8 cellular contexts compared by ENCODE assay signal in the genomic region with DNA sequence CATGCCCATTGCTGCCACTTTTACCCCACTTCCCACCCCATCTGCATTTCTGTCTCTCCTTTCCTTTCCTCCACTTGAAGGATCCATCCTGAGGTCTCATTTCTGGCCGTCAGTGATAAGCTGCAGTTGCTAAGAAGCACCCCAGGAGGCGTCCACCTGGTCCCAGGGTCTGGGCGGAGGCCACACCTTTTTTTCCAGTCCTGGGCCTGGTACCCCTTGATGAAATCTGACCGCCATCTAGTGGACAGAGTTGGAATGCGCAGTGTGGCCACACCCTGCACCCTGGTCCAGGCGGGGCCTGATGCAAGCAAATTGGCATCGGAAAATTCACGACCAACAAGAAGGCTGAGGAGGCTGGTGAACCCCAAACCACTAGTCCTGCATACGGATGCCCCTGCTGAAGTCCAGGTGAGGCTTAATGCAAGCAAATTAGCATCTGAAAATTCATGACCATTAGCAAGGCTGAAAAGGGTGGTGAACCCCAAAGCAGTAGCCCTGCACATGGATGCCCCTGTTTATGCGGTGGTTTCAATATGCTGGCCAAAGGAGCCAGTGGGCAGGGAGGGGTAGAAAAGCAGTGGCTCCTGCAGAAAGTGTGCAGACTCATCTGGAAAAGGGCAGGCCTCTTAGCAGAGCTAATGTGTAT. TPM values are rescaled to one million over a fixed set of nuclear protein-coding genes. Genes with fewer than 3 reads are reported as not detected.
A peak's percentile ranks its signal among the peaks of the same experiment; 100 is the strongest.
DNase-seq lines count a peak whose midpoint lies in the region; ATAC-seq and FAIRE-seq lines count a peak whose summit lies in the region.

No MANE protein-coding gene starts in this region.

- intact Hi-C loops in posterior cingulate gyrus (cut with DNase I): no loop called here

- H3K4me1 Mint-ChIP-seq in activated T-helper 17 cell treated with anti-CD3 and anti-CD28 coated beads, Interleukin-2, amount 50 U/mL, for 72 hours: no peaks in the 10 kb centered on the region

- peak; percentile 53 for FAIRE-seq in urothelium cell line (lab: Jason Lieb, UNC)

- no peak overlapping the region for H3K27ac Mint-ChIP-seq in activated T-helper 17 cell treated with anti-CD3 and anti-CD28 coated beads, Interleukin-2, amount 50 U/mL, for 72 hours

- no peaks in the 10 kb centered on the region for H3K27me3 Mint-ChIP-seq in activated T-helper 17 cell treated with anti-CD3 and anti-CD28 coated beads, Interleukin-2, amount 50 U/mL, for 72 hours

- H3K36me3 Mint-ChIP-seq in activated T-helper 17 cell treated with anti-CD3 and anti-CD28 coated beads, Interleukin-2, amount 50 U/mL, for 72 hours (ENCODE audit: low read depth): no peaks in the 10 kb centered on the region

- in situ Hi-C loops in G401 (cut with HindIII; ENCODE audit: low sequenced_read_pairs): no loop called here

- peak; percentile 89 for DNase-seq in G401 (ENCODE audit: low spot score)
- DNase-seq in HuH-7.5 (ENCODE audit: low spot score): peak; percentile 59
- peak; percentile 80 for DNase-seq in RKO (ENCODE audit: low spot score)
- DNase-seq in foreskin melanocyte: peak; percentile 47
- peak; percentile 40 to 93 (median 65) for DNase-seq in posterior cingulate gyrus
- DNase-seq in urothelium cell line (ENCODE audit: low spot score): peak; percentile 84

- H3K9me3 Mint-ChIP-seq in activated T-helper 17 cell treated with anti-CD3 and anti-CD28 coated beads, Interleukin-2, amount 50 U/mL, for 72 hours: no peaks in the 10 kb centered on the region

- no peak overlapping the region for H3K4me3 Mint-ChIP-seq in activated T-helper 17 cell treated with anti-CD3 and anti-CD28 coated beads, Interleukin-2, amount 50 U/mL, for 72 hours

- peak; percentile 99 for ATAC-seq in GM21717 (IDR thresholded peaks at IDR 0.05; ENCODE audit: unreplicated experiment)
- ATAC-seq in activated T-helper 17 cell treated with anti-CD3 and anti-CD28 coated beads, Interleukin-2, amount 50 U/mL, for 72 hours (replicated peaks): peak; percentile 92

RNA-seq across cellular contexts. Expression of a gene that starts 43.3 kb away (rescaled TPM):
- 11.1 and 18.1 TPM in 2 replicates for total RNA-seq in G401 (2014; rRNA removed; shearing (Covaris generic))
- total RNA-seq in activated T-helper 17 cell treated with anti-CD3 and anti-CD28 coated beads, Interleukin-2, amount 50 U/mL, for 72 hours: 10 to 100 TPM in 1 of 2 donors, 1 to 10 TPM in 1; 4.4 to 12.2 TPM

Comparison
In these comparisons a context has a peak if more than half of its experiments do, and no peak if none do; other contexts are left out.
1. Peak in every context shown above with its lines: DNase-seq and ATAC-seq.